Comparison of ENCODE assay signal across 8 cellular contexts in genomic region chr3:10025205-10026083, GRCh38. TPM values are rescaled to one million over a fixed set of nuclear protein-coding genes. Genes with fewer than 3 reads are reported as not detected.
DNase-seq lines count a peak whose midpoint lies in the region; ATAC-seq and TF ChIP-seq lines count a peak whose summit lies in the region.

No MANE protein-coding gene starts in this region.

- peaks cover 27% of the 10 kb centered on the region for H3K36me3 Mint-ChIP-seq in T-helper 1 cell treated with Interleukin-12 subunit alpha and Interleukin-12 subunit beta and Interleukin-4 antibody, amounts not matched to agents 30 μg/mL and 1 μg/mL, for 36 hours (ENCODE audit: low read depth)
- peaks cover 35% of the 10 kb centered on the region for H3K36me3 Mint-ChIP-seq in activated naive CD8-positive, alpha-beta T cell treated with anti-CD3 and anti-CD28 coated beads, Interleukin-2, amount 50 U/mL, for 24 hours (ENCODE audit: low read depth)

- no peak for DNase-seq in T-helper 1 cell
- no peak for DNase-seq in activated naive CD8-positive, alpha-beta T cell treated with anti-CD3 and anti-CD28 coated beads, Interleukin-2, amount 50 U/mL, for 24 hours
- no peak for DNase-seq in kidney epithelial cell (ENCODE audit: low read depth)
- DNase-seq in testis = no peak
- DNase-seq in OCI-M2 (lab: John Stamatoyannopoulos, UW; ENCODE audit: unreplicated experiment) = no peak
- DNase-seq in HK-2 (ENCODE audit: unreplicated experiment) = no peak

- intact Hi-C loops in testis (cut with DNase I; ENCODE audit: low total_unique reads) = no loop called here

- H3K27ac Mint-ChIP-seq in T-helper 1 cell treated with Interleukin-12 subunit alpha and Interleukin-12 subunit beta and Interleukin-4 antibody, amounts not matched to agents 30 μg/mL and 1 μg/mL, for 36 hours = peak overlapping the region; percentile 97
- H3K27ac Mint-ChIP-seq in activated naive CD8-positive, alpha-beta T cell treated with anti-CD3 and anti-CD28 coated beads, Interleukin-2, amount 50 U/mL, for 24 hours = peak overlapping the region; percentile 96

- H3K27me3 ChIP-seq in kidney epithelial cell (ENCODE audit: control insufficient read depth, insufficient read depth, low read length) = no peaks in the 10 kb centered on the region
- H3K27me3 ChIP-seq in testis = no peaks in the 10 kb centered on the region

- no peak for TF ChIP-seq POLR2A in testis (IDR thresholded peaks at IDR 0.05)

- peaks cover 16% of the 10 kb centered on the region for H3K4me1 Mint-ChIP-seq in T-helper 1 cell treated with Interleukin-12 subunit alpha and Interleukin-12 subunit beta and Interleukin-4 antibody, amounts not matched to agents 30 μg/mL and 1 μg/mL, for 36 hours (ENCODE audit: low read depth)
- peaks cover 28% of the 10 kb centered on the region for H3K4me1 Mint-ChIP-seq in activated naive CD8-positive, alpha-beta T cell treated with anti-CD3 and anti-CD28 coated beads, Interleukin-2, amount 50 U/mL, for 24 hours

- no peaks in the 10 kb centered on the region for H3K9me3 ChIP-seq in testis

- no peak for ATAC-seq in activated naive CD8-positive, alpha-beta T cell treated with anti-CD3 and anti-CD28 coated beads, Interleukin-2, amount 50 U/mL, for 24 hours
- no peak for ATAC-seq in GM18867 (IDR thresholded peaks at IDR 0.05; ENCODE audit: unreplicated experiment)

- H3K4me1 ChIP-seq in testis = peaks cover 8% of the 10 kb centered on the region

- H3K4me3 Mint-ChIP-seq in T-helper 1 cell treated with Interleukin-12 subunit alpha and Interleukin-12 subunit beta and Interleukin-4 antibody, amounts not matched to agents 30 μg/mL and 1 μg/mL, for 36 hours = peak overlapping the region; percentile 95
- peak overlapping the region; percentile 96 for H3K4me3 Mint-ChIP-seq in activated naive CD8-positive, alpha-beta T cell treated with anti-CD3 and anti-CD28 coated beads, Interleukin-2, amount 50 U/mL, for 24 hours

- H3K36me3 ChIP-seq in kidney epithelial cell (ENCODE audit: control insufficient read depth, insufficient read depth, low read length) (peaks cover 2% of the 10 kb centered on the region), testis (ENCODE audit: low read depth, missing control alignments) (no peaks in the 10 kb centered on the region)

- no peak for TF ChIP-seq CTCF in kidney epithelial cell (IDR thresholded peaks at IDR 0.05; ENCODE audit: insufficient read depth, low read length, poor library complexity, severe bottlenecking)
- TF ChIP-seq CTCF in testis (IDR thresholded peaks at IDR 0.05) = no peak

- WGBS in testis, 2 donors = 22 to 24% methylated on average over 19 of the region's 19 CpGs

- no peaks in the 10 kb centered on the region for H3K27me3 Mint-ChIP-seq in T-helper 1 cell treated with Interleukin-12 subunit alpha and Interleukin-12 subunit beta and Interleukin-4 antibody, amounts not matched to agents 30 μg/mL and 1 μg/mL, for 36 hours (ENCODE audit: low read depth)
- H3K27me3 Mint-ChIP-seq in activated naive CD8-positive, alpha-beta T cell treated with anti-CD3 and anti-CD28 coated beads, Interleukin-2, amount 50 U/mL, for 24 hours = no peaks in the 10 kb centered on the region

- peak overlapping the region in 1 of 2 donors; percentile 51 for H3K27ac ChIP-seq in testis

- H3K4me3 ChIP-seq in kidney epithelial cell (ENCODE audit: low read depth, low read length) (peak overlapping the region; percentile 99), testis (peak overlapping the region; percentile 75 to 90)

- no peaks in the 10 kb centered on the region for H3K9me3 Mint-ChIP-seq in T-helper 1 cell treated with Interleukin-12 subunit alpha and Interleukin-12 subunit beta and Interleukin-4 antibody, amounts not matched to agents 30 μg/mL and 1 μg/mL, for 36 hours
- H3K9me3 Mint-ChIP-seq in activated naive CD8-positive, alpha-beta T cell treated with anti-CD3 and anti-CD28 coated beads, Interleukin-2, amount 50 U/mL, for 24 hours = no peaks in the 10 kb centered on the region

RNA-seq across cellular contexts. Expression of gene FANCD2, which starts 0.8 kb away (rescaled TPM):
- total RNA-seq in kidney epithelial cell (16.6 and 18.6 TPM in 2 replicates), testis (10 to 100 TPM; 23.7 to 41.6 TPM)
- polyA plus RNA-seq in testis (ENCODE audit: insufficient read depth, low read depth, low replicate concordance) = 38.5 TPM

RNA-seq across cellular contexts. Expression of gene EMC3, which starts 38.8 kb away (rescaled TPM):
- total RNA-seq in kidney epithelial cell (58.1 and 63.4 TPM in 2 replicates), testis (10 to 100 TPM; 64.2 to 72.5 TPM)
- polyA plus RNA-seq in testis (ENCODE audit: insufficient read depth, low read depth, low replicate concordance) = 270 TPM
